8 cellular contexts compared by ENCODE assay signal in genomic region chr15:63121382-63122001, GRCh38. TPM values are rescaled to one million over a fixed set of nuclear protein-coding genes. Genes with fewer than 3 reads are reported as not detected.
A peak's percentile ranks its signal among the peaks of the same experiment; 100 is the strongest.
DNase-seq lines count a peak whose midpoint lies in the region; ATAC-seq and TF ChIP-seq lines count a peak whose summit lies in the region.

Gene LACTB, plus strand, starts transcription at chr15:63121861. Its CDS starts 11 bp downstream, at chr15:63121872.

- H3K4me3 Mint-ChIP-seq in activated CD4-positive, alpha-beta T cell treated with anti-CD3 and anti-CD28 coated beads, Interleukin-2, amount 10 ng/mL, durations not matched to agents 7 days and 5 days, result peak within 1 kb of the TSS; percentile 91

- CTCF ChIA-PET in activated CD4-positive, alpha-beta T cell treated with anti-CD3 and anti-CD28 coated beads, Interleukin-2, amount 10 ng/mL, durations not matched to agents 7 days and 5 days (lab: Charles Lee), result no interaction called here

- peak within 1 kb of the TSS; percentile 92 for H3K4me3 ChIP-seq in coronary artery

- no peaks in the 10 kb centered on the region for H3K27me3 ChIP-seq in layer of hippocampus (ENCODE audit: control insufficient read depth, insufficient read depth, low read length)

- TF ChIP-seq CTCF in AG09319 (IDR thresholded peaks at IDR 0.05; ENCODE audit: low read depth, low read length), result no peak
- TF ChIP-seq CTCF in coronary artery (IDR thresholded peaks at IDR 0.05), result no peak

- DNase-seq in AG09319 (ENCODE audit: extremely low read depth, low read depth), result peak; percentile 82
- peak; percentile 79 to 89 for DNase-seq in NCI-H524 (lab: John Stamatoyannopoulos, UW)
- DNase-seq in activated CD4-positive, alpha-beta T cell treated with anti-CD3 and anti-CD28 coated beads, Interleukin-2, amount 10 ng/mL, durations not matched to agents 7 days and 5 days, result peak; percentile 81
- DNase-seq in coronary artery (ENCODE audit: low spot score), result peak; percentile 93
- DNase-seq in stimulated activated CD4-positive, alpha-beta T cell treated with anti-CD3 and anti-CD28 coated beads, Interleukin-1b, Interleukin-23, amount 100 ng/mL, for 4 hours (ENCODE audit: low read depth in 2 of 2), result peak; percentile 68 to 74

- H3K27me3 Mint-ChIP-seq in activated CD4-positive, alpha-beta T cell treated with anti-CD3 and anti-CD28 coated beads, Interleukin-2, amount 10 ng/mL, durations not matched to agents 7 days and 5 days, result peaks cover 2% of the 10 kb centered on the region

- ATAC-seq in GM19025 (IDR thresholded peaks at IDR 0.05; ENCODE audit: low read depth, unreplicated experiment) (peak; percentile 54), HG03280 (IDR thresholded peaks at IDR 0.05; ENCODE audit: unreplicated experiment) (peak; percentile 83)

- peak within 1 kb of the TSS; percentile 86 for H3K27ac Mint-ChIP-seq in activated CD4-positive, alpha-beta T cell treated with anti-CD3 and anti-CD28 coated beads, Interleukin-2, amount 10 ng/mL, durations not matched to agents 7 days and 5 days

- H3K27ac ChIP-seq in coronary artery, result peak within 1 kb of the TSS; percentile 94
- peak within 1 kb of the TSS; percentile 87 for H3K27ac ChIP-seq in layer of hippocampus (ENCODE audit: low read depth, low read length)

- H3K9me3 Mint-ChIP-seq in activated CD4-positive, alpha-beta T cell treated with anti-CD3 and anti-CD28 coated beads, Interleukin-2, amount 10 ng/mL, durations not matched to agents 7 days and 5 days, result peaks cover 23% of the 10 kb centered on the region

- H3K36me3 Mint-ChIP-seq in activated CD4-positive, alpha-beta T cell treated with anti-CD3 and anti-CD28 coated beads, Interleukin-2, amount 10 ng/mL, durations not matched to agents 7 days and 5 days (ENCODE audit: low read depth), result peaks cover 17% of the 10 kb centered on the region

- H3K4me1 Mint-ChIP-seq in activated CD4-positive, alpha-beta T cell treated with anti-CD3 and anti-CD28 coated beads, Interleukin-2, amount 10 ng/mL, durations not matched to agents 7 days and 5 days, result peaks cover 15% of the 10 kb centered on the region

- POLR2A ChIA-PET in activated CD4-positive, alpha-beta T cell treated with anti-CD3 and anti-CD28 coated beads, Interleukin-2, amount 10 ng/mL, durations not matched to agents 7 days and 5 days (lab: Charles Lee), result no interaction called here

RNA-seq across cellular contexts. Expression of gene LACTB, which starts in this region (rescaled TPM):
- total RNA-seq in activated CD4-positive, alpha-beta T cell treated with anti-CD3 and anti-CD28 coated beads, Interleukin-2, amount 10 ng/mL, durations not matched to agents 7 days and 5 days, result 1 to 10 TPM; 6.9 to 7.9 TPM

Comparison
In these comparisons a context has a peak if more than half of its experiments do, and no peak if none do; other contexts are left out.
1. Peak in every context shown above with its lines: DNase-seq, ATAC-seq, H3K4me3 ChIP-seq and H3K27ac ChIP-seq.